Comparison of ENCODE assay signal across 1 cellular context in genomic region chr9:137454506-137455360, GRCh38.
TF ChIP-seq lines count a peak whose summit lies in the region.

No MANE protein-coding gene starts in this region.

TF ChIP-seq in IMR-90, 13 proteins besides CTCF, POLR2A, EP300 and RAD21 (continued from another document):
- peak; percentile 17; the same call in 1 of the 2 replicates for TF ChIP-seq USF2 (IDR thresholded peaks at IDR 0.05; ENCODE audit: low read depth, low read length)
